In the genomic region with DNA sequence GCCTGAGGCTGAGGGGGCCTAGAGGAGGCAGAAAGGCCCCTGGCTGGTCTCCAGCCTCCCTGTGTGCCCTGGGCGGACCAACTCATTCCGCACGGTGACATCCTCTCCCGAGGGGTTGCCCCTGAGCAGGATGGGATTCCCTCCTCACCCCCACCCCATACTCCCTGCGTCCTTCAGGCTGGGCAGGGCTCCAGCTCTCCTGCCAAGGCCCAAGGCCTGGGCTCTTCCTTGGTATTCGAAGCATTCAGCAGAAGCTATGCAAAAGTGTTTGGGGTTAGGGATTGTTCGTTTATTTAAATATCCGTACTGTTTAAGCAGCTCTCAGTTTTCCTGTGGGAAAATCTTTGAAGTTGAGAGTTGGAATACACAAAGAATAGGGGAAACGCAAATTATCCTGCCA, we compare ENCODE assay signal across 14 cellular contexts.
"Had no signal": no experiment of that assay in that cellular context is flagged by ENCODE, and none has a peak within 500 bp of the region (broad histone marks: within the 10 kb centered on the region; RNA-seq: fewer than 3 reads in every experiment).

No MANE protein-coding gene starts in this region.

- H3K4me3 ChIP-seq: ascending aorta, tibial artery, vagina had no signal

- H3K27ac ChIP-seq: ascending aorta, tibial artery, vagina had no signal

- H3K36me3 Mint-ChIP-seq: activated naive CD8-positive, alpha-beta T cell treated with anti-CD3 and anti-CD28 coated beads, Interleukin-2, amount 10 ng/mL, durations not matched to agents 7 days and 5 days; immature natural killer cell; natural killer cell treated with Interleukin-12 subunit alpha and Interleukin-12 subunit beta and Interleukin-15 and Interleukin-18, amount 100 ng/mL, for 72 hours had no signal

- H3K36me3 ChIP-seq: ascending aorta, tibial artery, vagina had no signal

- DNase-seq: activated CD4-positive, alpha-beta T cell treated with anti-CD3 and anti-CD28 coated beads, Interleukin-2, amount 50 U/mL, for 4 hours; activated CD4-positive, CD25-positive, alpha-beta regulatory T cell treated with anti-CD3 and anti-CD28 coated beads, Interleukin-2, amount 50 U/mL, for 72 hours; activated naive CD8-positive, alpha-beta T cell treated with anti-CD3 and anti-CD28 coated beads, Interleukin-2, amount 10 ng/mL, durations not matched to agents 7 days and 5 days; activated T-cell treated with anti-CD3 and anti-CD28 coated beads, Interleukin-2, amount 50 U/mL, for 72 hours; caudate nucleus; glutamatergic neuron; immature natural killer cell; left cardiac atrium; stimulated activated CD4-positive, alpha-beta T cell treated with anti-CD3 and anti-CD28 coated beads, Interleukin-2, amount 100 ng/mL, for 48 hours had no signal

- H3K27ac Mint-ChIP-seq: activated naive CD8-positive, alpha-beta T cell treated with anti-CD3 and anti-CD28 coated beads, Interleukin-2, amount 10 ng/mL, durations not matched to agents 7 days and 5 days; activated T-cell treated with anti-CD3 and anti-CD28 coated beads, Interleukin-2, amount 50 U/mL, for 72 hours; immature natural killer cell; natural killer cell treated with Interleukin-12 subunit alpha and Interleukin-12 subunit beta and Interleukin-15 and Interleukin-18, amount 100 ng/mL, for 72 hours had no signal

- H3K27me3 ChIP-seq: ascending aorta, vagina had no signal

- H3K4me1 ChIP-seq: ascending aorta, tibial artery had no signal

- ATAC-seq: activated T-cell treated with anti-CD3 and anti-CD28 coated beads, Interleukin-2, amount 50 U/mL, for 72 hours; left cardiac atrium; sciatic nerve had no signal

- H3K4me3 Mint-ChIP-seq: activated naive CD8-positive, alpha-beta T cell treated with anti-CD3 and anti-CD28 coated beads, Interleukin-2, amount 10 ng/mL, durations not matched to agents 7 days and 5 days; activated T-cell treated with anti-CD3 and anti-CD28 coated beads, Interleukin-2, amount 50 U/mL, for 72 hours; immature natural killer cell; natural killer cell treated with Interleukin-12 subunit alpha and Interleukin-12 subunit beta and Interleukin-15 and Interleukin-18, amount 100 ng/mL, for 72 hours had no signal

- H3K4me1 Mint-ChIP-seq: activated naive CD8-positive, alpha-beta T cell treated with anti-CD3 and anti-CD28 coated beads, Interleukin-2, amount 10 ng/mL, durations not matched to agents 7 days and 5 days; immature natural killer cell had no signal

- H3K9me3 Mint-ChIP-seq: activated T-cell treated with anti-CD3 and anti-CD28 coated beads, Interleukin-2, amount 50 U/mL, for 72 hours; natural killer cell treated with Interleukin-12 subunit alpha and Interleukin-12 subunit beta and Interleukin-15 and Interleukin-18, amount 100 ng/mL, for 72 hours had no signal

- H3K9me3 ChIP-seq: ascending aorta, tibial artery, vagina had no signal
